8 cellular contexts compared by ENCODE assay signal in genomic region chr11:76672431-76673163, GRCh38. TPM values are rescaled to one million over a fixed set of nuclear protein-coding genes. Genes with fewer than 3 reads are reported as not detected.
A peak's percentile ranks its signal among the peaks of the same experiment; 100 is the strongest.
DNase-seq lines count a peak whose midpoint lies in the region; ATAC-seq and TF ChIP-seq lines count a peak whose summit lies in the region.

No MANE protein-coding gene starts in this region.

- WGBS in stomach, 5 donors, result 53 to 67% (median 65%) methylated on average over 10 to 14 of the region's 14 CpGs
- 60% methylated on average over 8 of the region's 14 CpGs for WGBS in esophagus muscularis mucosa

- TF ChIP-seq POLR2A in NB4 (IDR thresholded peaks at IDR 0.05; ENCODE audit: extremely low read depth, insufficient read length) (no peak), stomach (IDR thresholded peaks at IDR 0.05) (no peak), esophagus muscularis mucosa (IDR thresholded peaks at IDR 0.05; ENCODE audit: low read depth) (no peak)

- H3K27ac ChIP-seq in stomach (peak overlapping the region in 4 of 5 donors; percentile 13 to 79 (median 76)), esophagus muscularis mucosa (replicated peaks in 1 of 4) (peak overlapping the region in 1 of 4 donors; percentile 83)

- H3K36me3 ChIP-seq in stomach (no peaks in the 10 kb centered on the region), esophagus muscularis mucosa (no peaks in the 10 kb centered on the region)

- no peak overlapping the region for H3K4me3 ChIP-seq in NB4 (ENCODE audit: low read depth, low read length)
- H3K4me3 ChIP-seq in stomach, result no peak overlapping the region
- no peak overlapping the region for H3K4me3 ChIP-seq in esophagus muscularis mucosa

- H3K9me3 ChIP-seq in stomach (no peaks in the 10 kb centered on the region), esophagus muscularis mucosa (no peaks in the 10 kb centered on the region)

- ATAC-seq in GM18502 (IDR thresholded peaks at IDR 0.05; ENCODE audit: poor library complexity, unreplicated experiment), result peak; percentile 62
- ATAC-seq in GM21737 (IDR thresholded peaks at IDR 0.05; ENCODE audit: unreplicated experiment), result peak; percentile 53

- H3K4me1 ChIP-seq in stomach (peaks cover 18 to 36% (median 29%) of the 10 kb centered on the region in 4 donors), esophagus muscularis mucosa (peaks cover 32 to 49% (median 40%) of the 10 kb centered on the region in 4 donors)

- intact Hi-C loops in stomach (cut with DNase I; ENCODE audit: low total_unique reads), result no loop called here
- intact Hi-C loops in esophagus muscularis mucosa (cut with DNase I), result loop anchor here (10.0 kb wide), 1 partner anchor 68 kb away; no protein-coding TSS in a partner anchor

- TF ChIP-seq CTCF in NB4 (IDR thresholded peaks at IDR 0.05; ENCODE audit: low read depth, low read length) (no peak), stomach (IDR thresholded peaks at IDR 0.05) (no peak), esophagus muscularis mucosa (IDR thresholded peaks at IDR 0.05) (no peak)

- peaks cover 0 to 30% (median 19%) of the 10 kb centered on the region in 3 donors for H3K27me3 ChIP-seq in stomach
- H3K27me3 ChIP-seq in esophagus muscularis mucosa, result peaks cover 0 to 30% (median 4%) of the 10 kb centered on the region in 4 donors

- DNase-seq in NB4 (ENCODE audit: low read depth) (peak; percentile 49), stomach (no peak), UCSD-AML1 (lab: John Stamatoyannopoulos, UW; ENCODE audit: unreplicated experiment) (no peak), NCI-H1436 treated with DMSO at 0.1 percent for 48 hours (lab: John Stamatoyannopoulos, UW) (no peak), esophagus muscularis mucosa (ENCODE audit: extremely low spot score) (no peak)
- DNase-seq in effector CD4-positive, alpha-beta T cell, result peak; percentile 6

- TF ChIP-seq EP300 in stomach (IDR thresholded peaks at IDR 0.05), result no peak
- no peak for TF ChIP-seq EP300 in esophagus muscularis mucosa (IDR thresholded peaks at IDR 0.05)

RNA-seq across cellular contexts. Expression of gene LRRC32, which starts 2.0 kb away (rescaled TPM):
- total RNA-seq in stomach (100 to 1,000 TPM in 2 of 5 donors, 10 to 100 TPM in 3; 14.0 to 270 (median 24.3) TPM), esophagus muscularis mucosa (10 to 100 TPM; 19.1 to 87.5 (median 45.3) TPM)
- 10 to 100 TPM; 18.6 to 24.5 (median 23.5) TPM for polyA plus RNA-seq in stomach

Comparison
In these comparisons a context has a peak if more than half of its experiments do, and no peak if none do; other contexts are left out.
1. DNase-seq: peak in NB4 (single experiment) and effector CD4-positive, alpha-beta T cell (single experiment); none in stomach (single experiment), UCSD-AML1 (single experiment), NCI-H1436 treated with DMSO at 0.1 percent for 48 hours (single experiment) and esophagus muscularis mucosa (single experiment).